In the genomic region with DNA sequence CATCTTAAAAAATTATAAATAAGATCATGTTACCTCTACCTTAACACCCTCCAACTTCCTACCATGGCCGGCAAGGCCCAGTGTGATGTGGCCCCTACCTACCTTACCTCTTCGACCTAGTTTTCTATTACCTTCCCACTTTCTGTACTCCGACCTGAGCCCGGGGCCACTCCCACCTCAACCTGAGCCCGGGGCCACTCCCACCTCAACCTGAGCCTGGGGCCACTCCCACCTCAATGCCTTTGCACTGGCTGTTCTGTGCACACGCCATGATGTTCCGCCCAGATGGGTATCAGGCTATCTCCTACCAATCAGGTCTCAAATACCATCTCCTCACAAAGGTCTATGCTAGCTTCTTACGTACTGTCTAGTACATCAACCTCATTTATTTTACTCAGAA, we compare ENCODE assay signal across 23 cellular contexts.
DNase-seq lines count a peak whose midpoint lies in the region; ATAC-seq, FAIRE-seq and TF ChIP-seq lines count a peak whose summit lies in the region.
"Had no signal": no experiment of that assay in that cellular context is flagged by ENCODE, and none has a peak within 500 bp of the region (broad histone marks: within the 10 kb centered on the region; RNA-seq: fewer than 3 reads in every experiment).

No MANE protein-coding gene starts in this region.

- no peak overlapping the region for H3K27ac Mint-ChIP-seq in type B pancreatic cell

- no peaks in the 10 kb centered on the region for H3K27me3 Mint-ChIP-seq in type B pancreatic cell

- no peaks in the 10 kb centered on the region for H3K9me3 Mint-ChIP-seq in type B pancreatic cell

- no peak overlapping the region for H3K4me3 Mint-ChIP-seq in type B pancreatic cell
- H3K4me3 Mint-ChIP-seq: CD14-positive monocyte had no signal

- H3K27me3 ChIP-seq in HCT116 (ENCODE audit: insufficient read depth, low read length) (no peaks in the 10 kb centered on the region), foreskin keratinocyte (no peaks in the 10 kb centered on the region), small intestine (ENCODE audit: control insufficient read depth in 2 of 2, insufficient read depth in 2 of 2, low read length in 2 of 2) (no peaks in the 10 kb centered on the region)

- no peak for TF ChIP-seq POLR2A in HCT116 (IDR thresholded peaks at IDR 0.05; ENCODE audit: borderline replicate concordance, extremely low read depth, insufficient read depth, insufficient read length)

- no peak overlapping the region for H3K9ac ChIP-seq in HCT116 (ENCODE audit: low read length)
- H3K9ac ChIP-seq: SK-N-SH had no signal

- ATAC-seq in HCT116 = peak; percentile 63; the same call in 1 of the 2 replicates
- ATAC-seq in foreskin keratinocyte = peak; percentile 69
- ATAC-seq in HG02798 (IDR thresholded peaks at IDR 0.05; ENCODE audit: poor library complexity, unreplicated experiment) = no peak
- no peak for ATAC-seq in GM18873 (IDR thresholded peaks at IDR 0.05; ENCODE audit: low FRiP score, unreplicated experiment)
- ATAC-seq: HepG2, Panc1 had no signal

- RAD21 ChIA-PET in HCT116 (lab: Charles Lee; ENCODE audit: low non-redundant PET in 1 of 2, low total read pairs in 2 of 2, uncharacterized antibody in 2 of 2, unreplicated experiment in 2 of 2) = no interaction called here

- H3K9me3 ChIP-seq in HCT116 (ENCODE audit: control insufficient read depth in 1 of 2, insufficient read depth in 1 of 2, low read depth in 1 of 2, low read length in 2 of 2) (no peaks in the 10 kb centered on the region), small intestine (ENCODE audit: control insufficient read depth, low read depth) (no peaks in the 10 kb centered on the region)
- H3K9me3 ChIP-seq: SK-N-SH had no signal

- POLR2A ChIA-PET in HCT116 (lab: Charles Lee) = no interaction called here

- no TSS peak for BruUV-seq in HCT116 (replicated peaks; lab: Mats Ljungman, UMichigan)

- no peaks in the 10 kb centered on the region for H4K20me1 ChIP-seq in HCT116 (ENCODE audit: insufficient read depth)

- intact Hi-C loops in HCT116 (cut with micrococcal nuclease) = no loop called here

- FAIRE-seq in small intestine (lab: Jason Lieb, UNC) = no peak
- FAIRE-seq: GM19239, HepG2 had no signal

- H3K36me3 Mint-ChIP-seq in type B pancreatic cell = peaks cover 18% of the 10 kb centered on the region

- H3K27ac ChIP-seq in HCT116 (ENCODE audit: low read depth, low read length) = no peak overlapping the region
- no peak overlapping the region for H3K27ac ChIP-seq in foreskin keratinocyte
- H3K27ac ChIP-seq in small intestine (ENCODE audit: low read depth in 1 of 2, low read length in 1 of 2) = no peak overlapping the region

- H3K4me1 Mint-ChIP-seq in type B pancreatic cell (ENCODE audit: unreplicated experiment) = no peaks in the 10 kb centered on the region
- H3K4me1 Mint-ChIP-seq: CD14-positive monocyte had no signal

- no peak overlapping the region for H2AFZ ChIP-seq in HCT116 (ENCODE audit: low read depth, low read length, poor library complexity, severe bottlenecking)

- peak; percentile 16 for DNase-seq in ELF-1 (ENCODE audit: low read depth, low spot score)
- no peak for DNase-seq in HCT116 (ENCODE audit: low read depth, low spot score)
- DNase-seq in foreskin keratinocyte = no peak
- peak; percentile 12 for DNase-seq in small intestine
- DNase-seq in type B pancreatic cell (ENCODE audit: extremely low spot score, unreplicated experiment) = no peak
- DNase-seq: ACHN, AML-193, COR-L47, DMS153, MM.1S, NCI-H1105, NCI-H1694 treated with DMSO at 0.1 percent for 48 hours, NCI-H2107, NCI-H2227 treated with DMSO at 0.1 percent for 48 hours, NCI-H524 treated with DMSO at 0.1 percent for 48 hours, Right ventricle myocardium superior, SK-N-SH had no signal

- H3K79me2 ChIP-seq in HCT116 (ENCODE audit: insufficient read depth, low read length) = no peaks in the 10 kb centered on the region

- no peaks in the 10 kb centered on the region for H3K9me2 ChIP-seq in HCT116 (ENCODE audit: insufficient read depth)
- H3K9me2 ChIP-seq: SK-N-SH had no signal

- H3K4me1 ChIP-seq in HCT116 (ENCODE audit: control insufficient read depth in 1 of 2, insufficient read depth in 2 of 2, low read length in 2 of 2) = no peaks in the 10 kb centered on the region
- H3K4me1 ChIP-seq in foreskin keratinocyte = no peaks in the 10 kb centered on the region
- no peaks in the 10 kb centered on the region for H3K4me1 ChIP-seq in small intestine (ENCODE audit: control insufficient read depth in 2 of 2, insufficient read depth in 1 of 2, low read depth in 1 of 2, low read length in 1 of 2)

- WGBS in small intestine, 3 donors = 81 to 92% (median 85%) methylated on average over 8 of the region's 8 CpGs

- H3K36me3 ChIP-seq in HCT116 (ENCODE audit: control insufficient read depth in 1 of 2, insufficient read depth in 2 of 2, low read length in 2 of 2) (0 out of 4 replicates have a peak, but pooled peaks cover 0 to 3% of the 10 kb centered on the region in 2 experiments), small intestine (ENCODE audit: control insufficient read depth in 2 of 2, insufficient read depth in 2 of 2, low read length in 2 of 2) (peaks cover 0 to 6% of the 10 kb centered on the region in 2 donors)

- no peak for TF ChIP-seq CTCF in HCT116 (IDR thresholded peaks at IDR 0.05 in 2 of 3, conservative IDR thresholded peaks at IDR 0.05 in 1 of 3; ENCODE audit: borderline replicate concordance in 1 of 3, insufficient read depth in 1 of 3, low read depth in 2 of 3, low read length in 2 of 3)
- TF ChIP-seq CTCF in foreskin keratinocyte (conservative IDR thresholded peaks at IDR 0.05) = no peak
- TF ChIP-seq CTCF in type B pancreatic cell (conservative IDR thresholded peaks at IDR 0.05) = no peak

- TF ChIP-seq RAD21 in HCT116 (IDR thresholded peaks at IDR 0.05; ENCODE audit: low read depth) = no peak

- no peak overlapping the region for H3K4me2 ChIP-seq in HCT116 (ENCODE audit: low read length)
- H3K4me2 ChIP-seq: SK-N-SH had no signal

- H3K4me3 ChIP-seq in HCT116 (replicated peaks in 1 of 2; ENCODE audit: low read depth in 1 of 2, low read length in 2 of 2) = no peak overlapping the region
- H3K4me3 ChIP-seq in small intestine (ENCODE audit: low read depth in 1 of 2, low read length in 2 of 2) = no peak overlapping the region

- CTCF ChIA-PET in HCT116 (lab: Charles Lee) = no interaction called here

TF ChIP-seq in HCT116, 20 proteins besides CTCF, POLR2A, EP300 and RAD21 (continues in another document):
- TF ChIP-seq, protein P1, sequence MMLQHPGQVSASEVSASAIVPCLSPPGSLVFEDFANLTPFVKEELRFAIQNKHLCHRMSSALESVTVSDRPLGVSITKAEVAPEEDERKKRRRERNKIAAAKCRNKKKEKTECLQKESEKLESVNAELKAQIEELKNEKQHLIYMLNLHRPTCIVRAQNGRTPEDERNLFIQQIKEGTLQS (IDR thresholded peaks at IDR 0.05) = no peak
- no peak for TF ChIP-seq REST (IDR thresholded peaks at IDR 0.05; ENCODE audit: low read depth)
- TF ChIP-seq TCF7L2 (IDR thresholded peaks at IDR 0.05; ENCODE audit: borderline replicate concordance, extremely low read depth, insufficient read depth, insufficient read length) = no peak
- no peak for TF ChIP-seq POLR2AphosphoS5 (IDR thresholded peaks at IDR 0.05; ENCODE audit: low read depth, low read length)
- TF ChIP-seq ZNF274 (IDR thresholded peaks at IDR 0.05; ENCODE audit: low read depth, low read length) = no peak
- TF ChIP-seq EZH2phosphoT487 (IDR thresholded peaks at IDR 0.05; ENCODE audit: borderline replicate concordance) = no peak
- TF ChIP-seq SP1 (IDR thresholded peaks at IDR 0.05; ENCODE audit: low read depth) = no peak
- no peak for TF ChIP-seq SRF (IDR thresholded peaks at IDR 0.05; ENCODE audit: low read depth)
- TF ChIP-seq ELF1 (IDR thresholded peaks at IDR 0.05; ENCODE audit: borderline replicate concordance, low read depth) = no peak
- TF ChIP-seq YY1 (IDR thresholded peaks at IDR 0.05; ENCODE audit: extremely low read depth, insufficient replicate concordance, low read depth, low read length) = no peak
- TF ChIP-seq ZFX (IDR thresholded peaks at IDR 0.05) = no peak
- no peak for TF ChIP-seq SIN3A (IDR thresholded peaks at IDR 0.05; ENCODE audit: low read depth)
- TF ChIP-seq, protein P2, sequence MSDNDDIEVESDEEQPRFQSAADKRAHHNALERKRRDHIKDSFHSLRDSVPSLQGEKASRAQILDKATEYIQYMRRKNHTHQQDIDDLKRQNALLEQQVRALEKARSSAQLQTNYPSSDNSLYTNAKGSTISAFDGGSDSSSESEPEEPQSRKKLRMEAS (IDR thresholded peaks at IDR 0.05) = no peak
- TF ChIP-seq JUND (IDR thresholded peaks at IDR 0.05) = no peak
- no peak for TF ChIP-seq CEBPB (IDR thresholded peaks at IDR 0.05; ENCODE audit: low read depth)
- TF ChIP-seq EZH2 (IDR thresholded peaks at IDR 0.05) = no peak
- no peak for TF ChIP-seq FOSL1 (IDR thresholded peaks at IDR 0.05; ENCODE audit: low read depth)
- TF ChIP-seq CBX3 (IDR thresholded peaks at IDR 0.05; ENCODE audit: low read depth) = no peak

Comparison
In these comparisons a context has a peak if more than half of its experiments do, and no peak if none do; other contexts are left out.
1. DNase-seq: peak in ELF-1 (single experiment) and small intestine (single experiment); none in HCT116 (single experiment), foreskin keratinocyte (0 of 2) and type B pancreatic cell (single experiment).
2. ATAC-seq: peak in HCT116 (single experiment) and foreskin keratinocyte (single experiment); none in HG02798 (single experiment) and GM18873 (single experiment).